ENCODE assay signal across 14 cellular contexts in genomic region chr7:1812693-1813393, GRCh38.
DNase-seq lines count a peak whose midpoint lies in the region; ATAC-seq and TF ChIP-seq lines count a peak whose summit lies in the region.
"Had no signal": no experiment of that assay in that cellular context is flagged by ENCODE, and none has a peak within 500 bp of the region (broad histone marks: within the 10 kb centered on the region; RNA-seq: fewer than 3 reads in every experiment).

No MANE protein-coding gene starts in this region.

- H3K27me3 Mint-ChIP-seq in type B pancreatic cell = peaks cover 3% of the 10 kb centered on the region
- H3K27me3 Mint-ChIP-seq in activated CD4-positive, alpha-beta memory T cell treated with anti-CD3 and anti-CD28 coated beads for 36 hours = no peaks in the 10 kb centered on the region
- H3K27me3 Mint-ChIP-seq: IgD-negative memory B cell had no signal

- H3K4me1 Mint-ChIP-seq in type B pancreatic cell (ENCODE audit: unreplicated experiment) = peaks cover 13% of the 10 kb centered on the region
- H3K4me1 Mint-ChIP-seq in activated CD4-positive, alpha-beta memory T cell treated with anti-CD3 and anti-CD28 coated beads for 36 hours (ENCODE audit: low read depth) = no peaks in the 10 kb centered on the region

- H3K27ac Mint-ChIP-seq in type B pancreatic cell = no peak overlapping the region
- no peak overlapping the region for H3K27ac Mint-ChIP-seq in activated CD4-positive, alpha-beta memory T cell treated with anti-CD3 and anti-CD28 coated beads for 36 hours
- H3K27ac Mint-ChIP-seq: activated naive CD4-positive, alpha-beta T cell treated with anti-CD3 and anti-CD28 coated beads, Interleukin-2, amount 50 U/mL, for 72 hours; IgD-negative memory B cell; immature natural killer cell had no signal

- DNase-seq in NCI-H2227 (lab: John Stamatoyannopoulos, UW; ENCODE audit: unreplicated experiment) = peak; percentile 24
- no peak for DNase-seq in NCI-H2227 treated with DMSO at 0.1 percent for 48 hours (lab: John Stamatoyannopoulos, UW)
- peak; percentile 76 to 80 for DNase-seq in SJCRH30
- peak; percentile 52 for DNase-seq in right atrium auricular region (ENCODE audit: low spot score)
- DNase-seq in type B pancreatic cell (ENCODE audit: extremely low spot score, unreplicated experiment) = peak; percentile 71
- no peak for DNase-seq in tibial nerve (ENCODE audit: low spot score in 2 of 2)
- no peak for DNase-seq in activated CD4-positive, alpha-beta memory T cell treated with anti-CD3 and anti-CD28 coated beads for 36 hours
- DNase-seq: HCEC 1CT, T-helper 9 cell, testis had no signal

- ATAC-seq in GM21576 (IDR thresholded peaks at IDR 0.05; ENCODE audit: unreplicated experiment) = no peak

- peak in 1 of 2 donors; percentile 35 for TF ChIP-seq CTCF in right atrium auricular region (IDR thresholded peaks at IDR 0.05)
- no peak for TF ChIP-seq CTCF in type B pancreatic cell (conservative IDR thresholded peaks at IDR 0.05)
- no peak for TF ChIP-seq CTCF in tibial nerve (IDR thresholded peaks at IDR 0.05)

- WGBS in tibial nerve, 2 donors = 44 to 52% methylated on average over 18 to 23 of the region's 29 CpGs

- peaks cover 36% of the 10 kb centered on the region for H3K4me1 ChIP-seq in SJCRH30
- H3K4me1 ChIP-seq in right atrium auricular region = peaks cover 0 to 27% of the 10 kb centered on the region in 2 donors
- peaks cover 0 to 32% (median 0%) of the 10 kb centered on the region in 4 donors for H3K4me1 ChIP-seq in tibial nerve

- H3K27ac ChIP-seq in SJCRH30 = peak overlapping the region; percentile 29; the same call in 1 of the 2 replicates
- no peak overlapping the region for H3K27ac ChIP-seq in right atrium auricular region
- no peak overlapping the region for H3K27ac ChIP-seq in tibial nerve
- H3K27ac ChIP-seq: testis had no signal

- POLR2A ChIA-PET in activated CD4-positive, alpha-beta memory T cell treated with anti-CD3 and anti-CD28 coated beads for 36 hours (lab: Charles Lee) = no interaction called here

- H3K4me3 ChIP-seq in SJCRH30 (no peak overlapping the region), right atrium auricular region (no peak overlapping the region), tibial nerve (no peak overlapping the region)
- H3K4me3 ChIP-seq: testis had no signal

- H3K9me3 ChIP-seq in SJCRH30 (replicated peaks) (no peaks in the 10 kb centered on the region), right atrium auricular region (no peaks in the 10 kb centered on the region), tibial nerve (no peaks in the 10 kb centered on the region)
- H3K9me3 ChIP-seq: testis had no signal

- no peak for TF ChIP-seq POLR2A in tibial nerve (IDR thresholded peaks at IDR 0.05)

- intact Hi-C loops in activated CD4-positive, alpha-beta memory T cell treated with anti-CD3 and anti-CD28 coated beads for 36 hours (cut with micrococcal nuclease) = no loop called here

- H3K27me3 ChIP-seq in SJCRH30 (no peaks in the 10 kb centered on the region), right atrium auricular region (no peaks in the 10 kb centered on the region), tibial nerve (no peaks in the 10 kb centered on the region)
- H3K27me3 ChIP-seq: testis had no signal

- H3K4me3 Mint-ChIP-seq in type B pancreatic cell = no peak overlapping the region
- no peak overlapping the region for H3K4me3 Mint-ChIP-seq in activated CD4-positive, alpha-beta memory T cell treated with anti-CD3 and anti-CD28 coated beads for 36 hours
- H3K4me3 Mint-ChIP-seq: IgD-negative memory B cell, immature natural killer cell had no signal

- CTCF ChIA-PET in activated CD4-positive, alpha-beta memory T cell treated with anti-CD3 and anti-CD28 coated beads for 36 hours (lab: Charles Lee) = no interaction called here

- H3K36me3 ChIP-seq in SJCRH30 = no peaks in the 10 kb centered on the region
- no peaks in the 10 kb centered on the region for H3K36me3 ChIP-seq in right atrium auricular region
- peaks cover 0 to 25% (median 0%) of the 10 kb centered on the region in 3 donors for H3K36me3 ChIP-seq in tibial nerve

- TF ChIP-seq EP300 in tibial nerve (IDR thresholded peaks at IDR 0.05) = no peak

- no peaks in the 10 kb centered on the region for H3K9me3 Mint-ChIP-seq in type B pancreatic cell
- no peaks in the 10 kb centered on the region for H3K9me3 Mint-ChIP-seq in activated CD4-positive, alpha-beta memory T cell treated with anti-CD3 and anti-CD28 coated beads for 36 hours
- H3K9me3 Mint-ChIP-seq: activated naive CD4-positive, alpha-beta T cell treated with anti-CD3 and anti-CD28 coated beads, Interleukin-2, amount 50 U/mL, for 72 hours; IgD-negative memory B cell; immature natural killer cell had no signal

- H3K36me3 Mint-ChIP-seq in type B pancreatic cell = no peaks in the 10 kb centered on the region
- no peaks in the 10 kb centered on the region for H3K36me3 Mint-ChIP-seq in activated CD4-positive, alpha-beta memory T cell treated with anti-CD3 and anti-CD28 coated beads for 36 hours
- H3K36me3 Mint-ChIP-seq: activated naive CD4-positive, alpha-beta T cell treated with anti-CD3 and anti-CD28 coated beads, Interleukin-2, amount 50 U/mL, for 72 hours had no signal

Comparison
In these comparisons a context has a peak if more than half of its experiments do, and no peak if none do; other contexts are left out.
1. DNase-seq: peak in NCI-H2227 (single experiment), SJCRH30 (2 of 2), right atrium auricular region (single experiment) and type B pancreatic cell (single experiment); none in NCI-H2227 treated with DMSO at 0.1 percent for 48 hours (single experiment), tibial nerve (0 of 2) and activated CD4-positive, alpha-beta memory T cell treated with anti-CD3 and anti-CD28 coated beads for 36 hours (single experiment).